In genomic region chr19:13986348-13986904, GRCh38 we compare ENCODE assay signal across 8 cellular contexts. TPM values are rescaled to one million over a fixed set of nuclear protein-coding genes. Genes with fewer than 3 reads are reported as not detected.
DNase-seq lines count a peak whose midpoint lies in the region; ATAC-seq and TF ChIP-seq lines count a peak whose summit lies in the region.

No MANE protein-coding gene starts in this region.

- TF ChIP-seq POLR2A in erythroblast (IDR thresholded peaks at IDR 0.05; ENCODE audit: low read length), result no peak

- peak; percentile 53 for ATAC-seq in HG03060 (IDR thresholded peaks at IDR 0.05; ENCODE audit: low read depth, unreplicated experiment)

- peak; percentile 46 for DNase-seq in NCI-H187 (lab: John Stamatoyannopoulos, UW)
- DNase-seq in NCI-H187 treated with DMSO at 0.1 percent for 48 hours (lab: John Stamatoyannopoulos, UW), result no peak
- peak; percentile 92 for DNase-seq in NCI-H69 (lab: John Stamatoyannopoulos, UW)
- DNase-seq in activated CD8-positive, alpha-beta memory T cell treated with anti-CD3 and anti-CD28 coated beads for 4 hours (ENCODE audit: low read depth in 2 of 2), result peak; percentile 97 to 98
- peak; percentile 61 to 67 for DNase-seq in erythroblast (lab: John Stamatoyannopoulos, UW)
- DNase-seq in mucosa of gallbladder (ENCODE audit: low spot score), result peak; percentile 92
- DNase-seq in stimulated activated CD8-positive, alpha-beta memory T cell treated with anti-CD3 and anti-CD28 coated beads, Interleukin-7, amount 100 ng/mL, for 24 hours (ENCODE audit: low read depth), result peak; percentile 96

RNA-seq across cellular contexts. Expression of gene RFX1, which starts 19.7 kb away (rescaled TPM):
- 25.0 TPM for total RNA-seq in mucosa of gallbladder

RNA-seq across cellular contexts. Expression of gene DCAF15, which starts 34.1 kb away (rescaled TPM):
- total RNA-seq in mucosa of gallbladder, result 33.7 TPM

RNA-seq across cellular contexts. Expression of gene RLN3, which starts 41.5 kb away (rescaled TPM):
- not detected for total RNA-seq in mucosa of gallbladder

RNA-seq across cellular contexts. Expression of gene IL27RA, which starts 45.1 kb away (rescaled TPM):
- total RNA-seq in mucosa of gallbladder, result 5.6 TPM

RNA-seq across cellular contexts. Expression of gene PODNL1, which starts 48.2 kb away (rescaled TPM):
- total RNA-seq in mucosa of gallbladder, result 3.2 TPM
